Comparison of ENCODE assay signal across 8 cellular contexts in genomic region chr5:54443264-54443663, GRCh38. TPM values are rescaled to one million over a fixed set of nuclear protein-coding genes. Genes with fewer than 3 reads are reported as not detected.
DNase-seq lines count a peak whose midpoint lies in the region; ATAC-seq, FAIRE-seq and TF ChIP-seq lines count a peak whose summit lies in the region.

No MANE protein-coding gene starts in this region.

- CTCF ChIA-PET in Panc1 (lab: Charles Lee), result no interaction called here

- no TSS peak for BruUV-seq in Panc1 (replicated peaks; lab: Mats Ljungman, UMichigan)

- intact Hi-C loops in Panc1 (cut with micrococcal nuclease; ENCODE audit: unreplicated experiment) (no loop called here), sigmoid colon (cut with DNase I) (loop anchor here (5.0 kb wide), 1 partner anchor 44 kb away; no protein-coding TSS in a partner anchor)

- no peak for FAIRE-seq in GM19239 (lab: Jason Lieb, UNC)

- H3K27me3 ChIP-seq in Panc1 (ENCODE audit: control insufficient read depth, insufficient read depth, low read length), result no peaks in the 10 kb centered on the region
- no peaks in the 10 kb centered on the region for H3K27me3 ChIP-seq in foreskin keratinocyte
- no peaks in the 10 kb centered on the region for H3K27me3 ChIP-seq in sigmoid colon

- H3K36me3 ChIP-seq in Panc1 (ENCODE audit: control insufficient read depth, insufficient read depth, low read length) (no peaks in the 10 kb centered on the region), sigmoid colon (no peaks in the 10 kb centered on the region)

- TF ChIP-seq CTCF in AG10803 (conservative IDR thresholded peaks at IDR 0.05; ENCODE audit: low read length) (peak; percentile 69), Panc1 (IDR thresholded peaks at IDR 0.05) (peak; percentile 27; the same call in 1 of the 2 replicates), foreskin keratinocyte (conservative IDR thresholded peaks at IDR 0.05) (peak; percentile 63), sigmoid colon (IDR thresholded peaks at IDR 0.05) (no peak)

- no peak for TF ChIP-seq EP300 in sigmoid colon (IDR thresholded peaks at IDR 0.05)

- ATAC-seq in Panc1, result no peak
- no peak for ATAC-seq in foreskin keratinocyte
- no peak for ATAC-seq in stimulated activated naive CD8-positive, alpha-beta T cell treated with anti-CD3 and anti-CD28 coated beads, Interleukin-15, Interleukin-2, amounts not matched to agents 100 U/mL and 50 U/mL, for 24 hours

- H3K27ac ChIP-seq in Panc1 (ENCODE audit: low read length), result no peak overlapping the region
- H3K27ac ChIP-seq in foreskin keratinocyte, result no peak overlapping the region
- H3K27ac ChIP-seq in sigmoid colon, result no peak overlapping the region

- DNase-seq in AG10803 (ENCODE audit: low read depth), result peak; percentile 58
- peak; percentile 8 for DNase-seq in GM19239 (ENCODE audit: insufficient read length, low spot score)
- DNase-seq in Panc1 (ENCODE audit: low read depth, low spot score), result no peak
- no peak for DNase-seq in foreskin keratinocyte
- no peak for DNase-seq in sigmoid colon
- DNase-seq in hippocampal formation (lab: John Stamatoyannopoulos, UW), result no peak
- DNase-seq in stimulated activated naive CD8-positive, alpha-beta T cell treated with anti-CD3 and anti-CD28 coated beads, Interleukin-15, Interleukin-2, amounts not matched to agents 100 U/mL and 50 U/mL, for 24 hours, result no peak
- DNase-seq in NCI-H2081 treated with DMSO at 0.1 percent for 48 hours (lab: John Stamatoyannopoulos, UW), result no peak

- no peaks in the 10 kb centered on the region for H3K4me1 ChIP-seq in Panc1 (ENCODE audit: control insufficient read depth, insufficient read depth, low read length)
- peaks cover 19% of the 10 kb centered on the region for H3K4me1 ChIP-seq in foreskin keratinocyte
- peaks cover 0 to 12% (median 2%) of the 10 kb centered on the region in 4 donors for H3K4me1 ChIP-seq in sigmoid colon

- TF ChIP-seq POLR2A in sigmoid colon (IDR thresholded peaks at IDR 0.05), result no peak

- POLR2A ChIA-PET in Panc1 (lab: Charles Lee), result no interaction called here

- H3K4me3 ChIP-seq in AG10803 (ENCODE audit: low read length), result no peak overlapping the region
- H3K4me3 ChIP-seq in Panc1 (ENCODE audit: low read depth in 2 of 2, low read length in 2 of 2), result no peak overlapping the region
- no peak overlapping the region for H3K4me3 ChIP-seq in sigmoid colon

- no peaks in the 10 kb centered on the region for H3K9me3 ChIP-seq in Panc1 (ENCODE audit: control insufficient read depth, insufficient read depth, low read depth, low read length)
- no peaks in the 10 kb centered on the region for H3K9me3 ChIP-seq in sigmoid colon

- in situ Hi-C loops in Panc1 (cut with HindIII; ENCODE audit: low pct_unique_long_range_greater_than_20kb, low sequenced_read_pairs), result no loop called here

RNA-seq across cellular contexts. Expression of gene HSPB3, which starts 12.2 kb away (rescaled TPM):
- not detected for total RNA-seq in Panc1 (2021; ENCODE audit: unreplicated experiment)
- not detected for polyA plus RNA-seq in Panc1 (2012; ENCODE audit: insufficient read length)
- total RNA-seq in foreskin keratinocyte, result not detected in 2 replicates
- polyA plus RNA-seq in foreskin keratinocyte, result not detected in 2 replicates
- 10 to 100 TPM in 1 of 4 donors, 1 to 10 TPM in 2, under 1 TPM in 1; 0.68 to 17.4 (median 4.6) TPM for total RNA-seq in sigmoid colon
- polyA plus RNA-seq in sigmoid colon, result 1 to 10 TPM in 2 of 3 donors, under 1 TPM in 1; 0.23 to 2.4 (median 1.2) TPM

Comparison
In these comparisons a context has a peak if more than half of its experiments do, and no peak if none do; other contexts are left out.
1. DNase-seq: peak in AG10803 (single experiment) and GM19239 (single experiment); none in Panc1 (single experiment), foreskin keratinocyte (0 of 2), sigmoid colon (single experiment), hippocampal formation (0 of 2), stimulated activated naive CD8-positive, alpha-beta T cell treated with anti-CD3 and anti-CD28 coated beads, Interleukin-15, Interleukin-2, amounts not matched to agents 100 U/mL and 50 U/mL, for 24 hours (single experiment) and NCI-H2081 treated with DMSO at 0.1 percent for 48 hours (single experiment).
2. CTCF ChIP-seq: peak in AG10803 (single experiment), Panc1 (single experiment) and foreskin keratinocyte (single experiment); none in sigmoid colon (0 of 4).